Comparison of ENCODE assay signal across 24 cellular contexts in the genomic region with DNA sequence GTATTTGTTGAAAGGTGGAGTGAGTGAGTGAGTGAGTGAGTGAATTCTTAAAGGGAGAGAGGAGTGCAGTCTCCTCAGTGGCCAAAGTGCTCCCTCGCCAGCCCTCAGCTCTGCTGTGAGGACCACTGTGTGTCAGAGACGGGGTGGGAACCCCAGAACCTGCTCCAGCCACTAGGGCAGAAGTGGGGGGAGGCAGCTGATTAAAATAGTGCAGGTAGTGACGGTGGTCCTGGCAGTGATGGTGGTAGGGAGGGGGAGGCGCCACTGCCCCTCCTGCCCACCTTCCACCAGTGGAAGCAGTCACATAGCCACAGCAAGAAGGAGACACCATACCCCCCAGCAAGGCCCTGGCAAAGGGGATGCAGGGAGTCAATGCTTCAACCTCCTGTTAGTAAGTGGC.
"Had no signal": no experiment of that assay in that cellular context is flagged by ENCODE, and none has a peak within 500 bp of the region (broad histone marks: within the 10 kb centered on the region; RNA-seq: fewer than 3 reads in every experiment).

No MANE protein-coding gene starts in this region.

- H3K27me3 ChIP-seq: colonic mucosa, hepatocyte, neural progenitor cell, sigmoid colon, thyroid gland had no signal

- H3K4me1 ChIP-seq: colonic mucosa, gastrocnemius medialis, left lung, neural progenitor cell, psoas muscle, sigmoid colon, stomach, thyroid gland had no signal

- H3K27ac ChIP-seq: colonic mucosa, epithelial cell of prostate, gastrocnemius medialis, hepatocyte, left lung, neural progenitor cell, psoas muscle, sigmoid colon, stomach, thyroid gland had no signal

- H3K9me3 ChIP-seq: colonic mucosa, gastrocnemius medialis, left lung, psoas muscle, sigmoid colon, stomach, thyroid gland had no signal

- H3K4me3 ChIP-seq: colonic mucosa, gastrocnemius medialis, hepatocyte, left lung, neural progenitor cell, psoas muscle, sigmoid colon, stomach, thyroid gland had no signal

- ATAC-seq: esophagus mucosa; gastrocnemius medialis; left lung; naive thymus-derived CD8-positive, alpha-beta T cell; psoas muscle; right cardiac atrium had no signal

- H3K4me2 ChIP-seq: hepatocyte, neural progenitor cell had no signal

- DNase-seq: colonic mucosa; effector CD8-positive, alpha-beta T cell; endodermal cell; foreskin fibroblast; gastrocnemius medialis; kidney; mesenchymal stem cell; midbrain; nucleus accumbens; psoas muscle; right cardiac atrium; sigmoid colon; stimulated activated CD4-positive, alpha-beta T cell treated with anti-CD3 and anti-CD28 coated beads, Interleukin-2, amount 100 ng/mL, for 24 hours; stimulated activated CD4-positive, alpha-beta T cell treated with anti-CD3 and anti-CD28 coated beads, Interleukin-4, amount 100 ng/mL, for 24 hours; stimulated activated naive CD4-positive, alpha-beta T cell treated with Interleukin-2 at 50 U/mL for 16 hours; stomach; thyroid gland; trophoblast cell had no signal

- H3K9ac ChIP-seq: neural progenitor cell had no signal

- H3K36me3 ChIP-seq: colonic mucosa, gastrocnemius medialis, left lung, neural progenitor cell, sigmoid colon, stomach, thyroid gland had no signal
